ENCODE assay signal across 11 cellular contexts in the genomic region with DNA sequence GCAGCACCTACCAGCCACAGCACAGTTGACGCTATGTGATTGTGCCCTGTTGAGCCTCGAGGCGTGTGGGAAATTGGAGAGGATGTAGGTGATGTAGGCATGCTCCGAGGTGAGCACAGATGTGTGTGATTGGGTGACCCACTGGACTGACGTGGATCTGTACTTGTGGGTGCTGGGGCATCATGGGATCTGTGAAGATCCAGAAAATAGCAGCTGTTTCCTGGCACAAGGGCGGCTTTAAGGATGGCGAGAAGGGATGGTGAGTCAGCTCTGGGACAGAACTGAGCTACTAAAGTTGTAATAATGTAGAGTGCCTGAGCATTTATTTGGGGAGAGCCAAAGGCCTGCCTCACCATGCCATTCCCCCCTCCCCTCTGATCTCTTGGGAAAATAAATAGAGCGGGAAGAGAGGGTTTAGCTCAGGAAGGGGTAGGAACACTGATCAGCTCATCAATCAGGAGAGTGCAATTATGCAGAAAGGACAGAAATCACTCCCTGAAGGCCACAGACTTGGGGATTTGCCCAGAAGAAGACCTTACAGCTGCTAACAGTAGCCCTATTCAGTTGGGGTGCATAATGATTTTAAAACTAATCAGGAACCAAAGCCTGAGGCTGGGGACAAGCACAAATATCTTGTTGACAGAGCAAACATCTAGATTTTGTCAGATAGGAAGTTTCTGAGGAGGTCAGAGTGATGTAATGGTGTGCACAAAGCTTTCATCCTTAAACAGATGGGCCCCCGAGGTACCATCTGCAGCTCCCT. TPM values are rescaled to one million over a fixed set of nuclear protein-coding genes. Genes with fewer than 3 reads are reported as not detected.
DNase-seq lines count a peak whose midpoint lies in the region; TF ChIP-seq lines count a peak whose summit lies in the region.
"Had no signal": no experiment of that assay in that cellular context is flagged by ENCODE, and none has a peak within 500 bp of the region (broad histone marks: within the 10 kb centered on the region; RNA-seq: fewer than 3 reads in every experiment).

No MANE protein-coding gene starts in this region.

- peaks cover 4% of the 10 kb centered on the region for H3K36me3 ChIP-seq in osteoblast (ENCODE audit: insufficient read depth, low read length)

- no peaks in the 10 kb centered on the region for H3K9me3 ChIP-seq in osteoblast (ENCODE audit: low read depth, low read length)

- no peak overlapping the region for H2AFZ ChIP-seq in osteoblast (ENCODE audit: low read length)

- peaks cover 52% of the 10 kb centered on the region for H3K79me2 ChIP-seq in osteoblast (ENCODE audit: insufficient read depth, low read length)

- DNase-seq in COLO668 (lab: John Stamatoyannopoulos, UW; ENCODE audit: unreplicated experiment) = peak; percentile 53
- peak; percentile 91 for DNase-seq in NCI-H69 (lab: John Stamatoyannopoulos, UW)
- peak; percentile 49 for DNase-seq in epidermal melanocyte (ENCODE audit: insufficient read length, low spot score)
- peak; percentile 94 for DNase-seq in osteoblast (ENCODE audit: insufficient read length, low spot score, missing footprints)
- DNase-seq in NCI-H526 treated with DMSO at 0.1 percent for 48 hours (lab: John Stamatoyannopoulos, UW) = no peak
- no peak for DNase-seq in NCI-H2196 treated with DMSO at 0.1 percent for 48 hours (lab: John Stamatoyannopoulos, UW; ENCODE audit: unreplicated experiment)
- DNase-seq in iPS-NIHi7 (ENCODE audit: extremely low spot score) = no peak
- no peak for DNase-seq in activated CD4-positive, alpha-beta T cell treated with anti-CD3 and anti-CD28 coated beads for 48 hours
- DNase-seq: central memory CD4-positive, alpha-beta T cell; naive B cell had no signal

- peaks cover 47% of the 10 kb centered on the region for H3K4me1 ChIP-seq in osteoblast (ENCODE audit: insufficient read depth, low read length)

- no peak for TF ChIP-seq CTCF in osteoblast (IDR thresholded peaks at IDR 0.05; ENCODE audit: extremely low read depth, low read depth, low read length)

- no peaks in the 10 kb centered on the region for H4K20me1 ChIP-seq in osteoblast (ENCODE audit: insufficient read depth, low read length)

- H3K27me3 ChIP-seq in osteoblast (ENCODE audit: insufficient read depth, low read length) = no peaks in the 10 kb centered on the region

- peak overlapping the region; percentile 82 for H3K27ac ChIP-seq in osteoblast (ENCODE audit: low read depth, low read length)

- H3K4me2 ChIP-seq in osteoblast (ENCODE audit: insufficient read depth, low read length) = peak overlapping the region; percentile 5

- no peak overlapping the region for H3K4me3 ChIP-seq in osteoblast (ENCODE audit: insufficient read depth, low read length)
- H3K4me3 ChIP-seq: K562 had no signal

RNA-seq across cellular contexts. Expression of a gene that starts 30.2 kb away (rescaled TPM):
- total RNA-seq in osteoblast = 33.9 and 34.7 TPM in 2 replicates

Comparison
In these comparisons a context has a peak if more than half of its experiments do, and no peak if none do; other contexts are left out.
1. DNase-seq: peak in COLO668 (single experiment), NCI-H69 (single experiment), epidermal melanocyte (single experiment) and osteoblast (single experiment); none in NCI-H526 treated with DMSO at 0.1 percent for 48 hours (single experiment), NCI-H2196 treated with DMSO at 0.1 percent for 48 hours (single experiment), iPS-NIHi7 (single experiment) and activated CD4-positive, alpha-beta T cell treated with anti-CD3 and anti-CD28 coated beads for 48 hours (single experiment).